In genomic region chr20:31496761-31497295, GRCh38 we compare ENCODE assay signal across 14 cellular contexts. TPM values are rescaled to one million over a fixed set of nuclear protein-coding genes. Genes with fewer than 3 reads are reported as not detected.
DNase-seq lines count a peak whose midpoint lies in the region; ATAC-seq and TF ChIP-seq lines count a peak whose summit lies in the region.
"Had no signal": no experiment of that assay in that cellular context is flagged by ENCODE, and none has a peak within 500 bp of the region (broad histone marks: within the 10 kb centered on the region; RNA-seq: fewer than 3 reads in every experiment).

No MANE protein-coding gene starts in this region.

- H3K4me1 ChIP-seq in right atrium auricular region = peaks cover 0 to 28% of the 10 kb centered on the region in 2 donors
- peaks cover 0 to 10% (median 2%) of the 10 kb centered on the region in 4 donors for H3K4me1 ChIP-seq in stomach

- no peak for TF ChIP-seq CTCF in right atrium auricular region (IDR thresholded peaks at IDR 0.05)
- TF ChIP-seq CTCF in stomach (IDR thresholded peaks at IDR 0.05) = no peak

- ATAC-seq in SK-N-SH treated with all-trans-retinoic acid at 6 μM for 48 hours (peak; percentile 83), GM18505 (IDR thresholded peaks at IDR 0.05; ENCODE audit: unreplicated experiment) (no peak)
- ATAC-seq: activated CD8-positive, alpha-beta T cell treated with anti-CD3 and anti-CD28 coated beads, Interleukin-2, amount 10 ng/mL, durations not matched to agents 7 days and 5 days; natural killer cell had no signal

- DNase-seq in ELF-1 (ENCODE audit: low read depth, low spot score) (peak; percentile 44), right atrium auricular region (ENCODE audit: low spot score) (peak; percentile 87), stomach (no peak), mesenteric fat pad (ENCODE audit: low spot score) (no peak), cerebellar cortex (ENCODE audit: low spot score) (no peak)
- no peak for DNase-seq in stimulated activated CD8-positive, alpha-beta memory T cell treated with anti-CD3 and anti-CD28 coated beads, Interleukin-4, amount 100 ng/mL, for 48 hours
- DNase-seq: activated CD8-positive, alpha-beta T cell treated with anti-CD3 and anti-CD28 coated beads, Interleukin-2, amount 10 ng/mL, durations not matched to agents 7 days and 5 days; DND-41; HCEC 1CT; natural killer cell; NCI-H1694 treated with DMSO at 0.1 percent for 48 hours had no signal

- no peaks in the 10 kb centered on the region for H3K27me3 ChIP-seq in right atrium auricular region
- H3K27me3 ChIP-seq in stomach = peaks cover 0 to 9% (median 0%) of the 10 kb centered on the region in 3 donors

- H3K4me3 ChIP-seq in right atrium auricular region (no peak overlapping the region), stomach (peak overlapping the region in 1 of 4 donors; percentile 4)

- 12 to 27% (median 19%) methylated on average over 12 to 15 of the region's 15 CpGs for WGBS in stomach, 5 donors

- no peak for TF ChIP-seq EP300 in stomach (IDR thresholded peaks at IDR 0.05)

- no peaks in the 10 kb centered on the region for H3K36me3 ChIP-seq in right atrium auricular region
- H3K36me3 ChIP-seq in stomach = no peaks in the 10 kb centered on the region

- no peak for TF ChIP-seq POLR2A in stomach (IDR thresholded peaks at IDR 0.05)
- no peak for TF ChIP-seq POLR2A in GM18505 (IDR thresholded peaks at IDR 0.05; ENCODE audit: borderline replicate concordance, extremely low read depth, insufficient read depth, insufficient read length)

- H3K9me3 ChIP-seq in right atrium auricular region = no peaks in the 10 kb centered on the region
- no peaks in the 10 kb centered on the region for H3K9me3 ChIP-seq in stomach

- intact Hi-C loops in stomach (cut with DNase I; ENCODE audit: low total_unique reads) = no loop called here

- H3K27ac ChIP-seq in right atrium auricular region = peak overlapping the region; percentile 48 to 56
- peak overlapping the region in 4 of 5 donors; percentile 9 to 37 (median 25) for H3K27ac ChIP-seq in stomach

TF ChIP-seq in SK-N-SH treated with all-trans-retinoic acid at 6 μM for 48 hours, 23 proteins besides CTCF, POLR2A, EP300 and RAD21:
- TF ChIP-seq OSR1 (CRISPR knock-in tag; IDR thresholded peaks at IDR 0.05) = no peak
- TF ChIP-seq BACH2 (CRISPR knock-in tag; IDR thresholded peaks at IDR 0.05; ENCODE audit: borderline replicate concordance) = no peak
- no peak for TF ChIP-seq PATZ1 (CRISPR knock-in tag; IDR thresholded peaks at IDR 0.05; ENCODE audit: borderline replicate concordance)
- no peak for TF ChIP-seq ZC3H10 (CRISPR knock-in tag; IDR thresholded peaks at IDR 0.05)
- TF ChIP-seq POU6F1 (CRISPR knock-in tag; IDR thresholded peaks at IDR 0.05; ENCODE audit: borderline replicate concordance, low read depth) = no peak
- TF ChIP-seq ZNF8 (CRISPR knock-in tag; IDR thresholded peaks at IDR 0.05) = no peak
- no peak for TF ChIP-seq CREB5 (CRISPR knock-in tag; IDR thresholded peaks at IDR 0.05; ENCODE audit: low read depth)
TF ChIP-seq in SK-N-SH treated with all-trans-retinoic acid at 6 μM for 48 hours: peak in this region for 0.

RNA-seq across cellular contexts. Expression of gene HM13, which starts 17.4 kb away (rescaled TPM):
- total RNA-seq in right atrium auricular region (10 to 100 TPM; 31.7 to 45.7 TPM), stomach (100 to 1,000 TPM in 1 of 5 donors, 10 to 100 TPM in 4; 10.7 to 103 (median 56.9) TPM), mesenteric fat pad (186 TPM)
- 100 to 1,000 TPM; 119 to 181 (median 165) TPM for polyA plus RNA-seq in stomach

RNA-seq across cellular contexts. Expression of gene REM1, which starts 21.7 kb away (rescaled TPM):
- 1 to 10 TPM; 3.0 to 3.1 TPM for total RNA-seq in right atrium auricular region
- 1 to 10 TPM in 2 of 5 donors, not detected in 3; 1.3 to 1.6 TPM for total RNA-seq in stomach
- polyA plus RNA-seq in stomach = 1 to 10 TPM; 1.1 to 2.1 (median 1.1) TPM
- total RNA-seq in mesenteric fat pad = 2.7 TPM
- total RNA-seq: activated CD8-positive, alpha-beta T cell treated with anti-CD3 and anti-CD28 coated beads, Interleukin-2, amount 10 ng/mL, durations not matched to agents 7 days and 5 days; glomerular endothelial cell; natural killer cell had no signal

RNA-seq across cellular contexts. Expression of gene DEFB124, which starts 21.9 kb away (rescaled TPM):
- total RNA-seq in right atrium auricular region (not detected), stomach (1 to 10 TPM in 1 of 5 donors, not detected in 4; 1.1 TPM), mesenteric fat pad (1.7 TPM)
- polyA plus RNA-seq in stomach = under 1 TPM in 1 of 3 donors, not detected in 2; 0.28 TPM
- total RNA-seq: activated CD8-positive, alpha-beta T cell treated with anti-CD3 and anti-CD28 coated beads, Interleukin-2, amount 10 ng/mL, durations not matched to agents 7 days and 5 days; glomerular endothelial cell; natural killer cell had no signal

RNA-seq across cellular contexts. Expression of gene DEFB123, which starts 56.4 kb away (rescaled TPM):
- total RNA-seq in right atrium auricular region = not detected
- not detected for total RNA-seq in stomach
- not detected for polyA plus RNA-seq in stomach
- not detected for total RNA-seq in mesenteric fat pad
- total RNA-seq: activated CD8-positive, alpha-beta T cell treated with anti-CD3 and anti-CD28 coated beads, Interleukin-2, amount 10 ng/mL, durations not matched to agents 7 days and 5 days; glomerular endothelial cell; natural killer cell had no signal

Comparison
In these comparisons a context has a peak if more than half of its experiments do, and no peak if none do; other contexts are left out.
1. DNase-seq: peak in ELF-1 (single experiment) and right atrium auricular region (single experiment); none in stomach (single experiment), mesenteric fat pad (single experiment), stimulated activated CD8-positive, alpha-beta memory T cell treated with anti-CD3 and anti-CD28 coated beads, Interleukin-4, amount 100 ng/mL, for 48 hours (single experiment) and cerebellar cortex (single experiment).